ENCODE assay signal across 10 cellular contexts in genomic region chr11:76419896-76420295, GRCh38. TPM values are rescaled to one million over a fixed set of nuclear protein-coding genes. Genes with fewer than 3 reads are reported as not detected.
DNase-seq lines count a peak whose midpoint lies in the region; ATAC-seq and TF ChIP-seq lines count a peak whose summit lies in the region.
"Had no signal": no experiment of that assay in that cellular context is flagged by ENCODE, and none has a peak within 500 bp of the region (broad histone marks: within the 10 kb centered on the region; RNA-seq: fewer than 3 reads in every experiment).

No MANE protein-coding gene starts in this region.

- H3K4me1 ChIP-seq in gastroesophageal sphincter, result no peaks in the 10 kb centered on the region
- H3K4me1 ChIP-seq: BLaER1, SJSA1 had no signal

- no peak overlapping the region for H3K27ac Mint-ChIP-seq in activated CD4-positive, alpha-beta memory T cell treated with anti-CD3 and anti-CD28 coated beads for 36 hours
- no peak overlapping the region for H3K27ac Mint-ChIP-seq in naive B cell

- no peaks in the 10 kb centered on the region for H3K36me3 Mint-ChIP-seq in activated CD4-positive, alpha-beta memory T cell treated with anti-CD3 and anti-CD28 coated beads for 36 hours
- H3K36me3 Mint-ChIP-seq in naive B cell, result no peaks in the 10 kb centered on the region

- peaks cover 11% of the 10 kb centered on the region for H3K4me1 Mint-ChIP-seq in activated CD4-positive, alpha-beta memory T cell treated with anti-CD3 and anti-CD28 coated beads for 36 hours (ENCODE audit: low read depth)
- H3K4me1 Mint-ChIP-seq in naive B cell, result peaks cover 5 to 8% (median 6%) of the 10 kb centered on the region in 3 donors

- WGBS in gastroesophageal sphincter (ENCODE audit: low coverage in 1 of 2), 2 donors, result 47 to 49% methylated on average over 2 to 3 of the region's 3 CpGs

- POLR2A ChIA-PET in activated CD4-positive, alpha-beta memory T cell treated with anti-CD3 and anti-CD28 coated beads for 36 hours (lab: Charles Lee), result no interaction called here

- no peaks in the 10 kb centered on the region for H3K36me3 ChIP-seq in gastroesophageal sphincter
- H3K36me3 ChIP-seq: BLaER1, SJSA1 had no signal

- no peak overlapping the region for H3K27ac ChIP-seq in gastroesophageal sphincter
- H3K27ac ChIP-seq: BLaER1, SJSA1 had no signal

- DNase-seq in NCI-H1694 (lab: John Stamatoyannopoulos, UW), result peak; percentile 17
- no peak for DNase-seq in NCI-H1694 treated with DMSO at 0.1 percent for 48 hours (lab: John Stamatoyannopoulos, UW)
- peak; percentile 32 for DNase-seq in HuH-7 (ENCODE audit: low spot score)
- peak; percentile 30 for DNase-seq in activated CD4-positive, alpha-beta memory T cell treated with anti-CD3 and anti-CD28 coated beads for 36 hours
- peak; percentile 6 for DNase-seq in naive B cell

- CTCF ChIA-PET in activated CD4-positive, alpha-beta memory T cell treated with anti-CD3 and anti-CD28 coated beads for 36 hours (lab: Charles Lee), result interaction anchor here (0.8 to 2.2 kb wide), 7 partner anchors 9 to 212 kb away, joined by 3 to 10 read pairs (median 5); no protein-coding TSS in a partner anchor

- TF ChIP-seq POLR2A in gastroesophageal sphincter (IDR thresholded peaks at IDR 0.05), result no peak

- no peaks in the 10 kb centered on the region for H3K9me3 ChIP-seq in gastroesophageal sphincter
- H3K9me3 ChIP-seq: BLaER1, SJSA1 had no signal

- no peak for TF ChIP-seq CTCF in gastroesophageal sphincter (IDR thresholded peaks at IDR 0.05)

- H3K27me3 ChIP-seq in gastroesophageal sphincter, result peaks cover 5% of the 10 kb centered on the region
- H3K27me3 ChIP-seq: BLaER1, SJSA1 had no signal

- H3K4me3 ChIP-seq in gastroesophageal sphincter, result no peak overlapping the region
- H3K4me3 ChIP-seq: BLaER1, SJSA1 had no signal

- H3K4me3 Mint-ChIP-seq in activated CD4-positive, alpha-beta memory T cell treated with anti-CD3 and anti-CD28 coated beads for 36 hours, result no peak overlapping the region
- H3K4me3 Mint-ChIP-seq in naive B cell, result no peak overlapping the region

- H3K27me3 Mint-ChIP-seq in activated CD4-positive, alpha-beta memory T cell treated with anti-CD3 and anti-CD28 coated beads for 36 hours, result peaks cover 11% of the 10 kb centered on the region
- peaks cover 15 to 22% (median 20%) of the 10 kb centered on the region in 3 donors for H3K27me3 Mint-ChIP-seq in naive B cell

- intact Hi-C loops in activated CD4-positive, alpha-beta memory T cell treated with anti-CD3 and anti-CD28 coated beads for 36 hours (cut with micrococcal nuclease), result loop anchor here (10.0 kb wide), 1 partner anchor 215 kb away; the partner anchor contains the start of gene WNT11

- TF ChIP-seq EP300 in gastroesophageal sphincter (IDR thresholded peaks at IDR 0.05), result no peak

- ATAC-seq in naive B cell (ENCODE audit: low read depth in 2 of 2) (peak; percentile 49 to 50), HG03139 (IDR thresholded peaks at IDR 0.05; ENCODE audit: unreplicated experiment) (no peak), gastroesophageal sphincter (no peak), GM18909 (IDR thresholded peaks at IDR 0.05; ENCODE audit: poor library complexity, unreplicated experiment) (no peak)

- H3K9me3 Mint-ChIP-seq in activated CD4-positive, alpha-beta memory T cell treated with anti-CD3 and anti-CD28 coated beads for 36 hours, result no peaks in the 10 kb centered on the region
- no peaks in the 10 kb centered on the region for H3K9me3 Mint-ChIP-seq in naive B cell

RNA-seq across cellular contexts. Expression of gene EMSY, which starts 24.9 kb away (rescaled TPM):
- total RNA-seq in activated CD4-positive, alpha-beta memory T cell treated with anti-CD3 and anti-CD28 coated beads for 36 hours, result 10 to 100 TPM; 23.5 to 25.4 TPM
- 10 to 100 TPM; 15.0 to 26.8 (median 22.2) TPM for polyA plus RNA-seq in naive B cell (ENCODE audit: low read depth in 6 of 6)
- total RNA-seq in gastroesophageal sphincter, result 10 to 100 TPM; 29.0 to 39.8 (median 37.5) TPM

RNA-seq across cellular contexts. Expression of gene GVQW3, which starts 38.8 kb away (rescaled TPM):
- total RNA-seq in activated CD4-positive, alpha-beta memory T cell treated with anti-CD3 and anti-CD28 coated beads for 36 hours, result 1 to 10 TPM; 2.3 to 3.3 TPM
- polyA plus RNA-seq in naive B cell (ENCODE audit: low read depth in 6 of 6), result 1 to 10 TPM in 2 of 6 donors, under 1 TPM in 4; 0.10 to 3.5 (median 0.86) TPM
- under 1 TPM; 0.16 to 0.89 (median 0.81) TPM for total RNA-seq in gastroesophageal sphincter

RNA-seq across cellular contexts. Expression of gene THAP12, which starts 39.0 kb away (rescaled TPM):
- 10 to 100 TPM; 46.2 to 49.2 TPM for total RNA-seq in activated CD4-positive, alpha-beta memory T cell treated with anti-CD3 and anti-CD28 coated beads for 36 hours
- polyA plus RNA-seq in naive B cell (ENCODE audit: low read depth in 6 of 6), result 100 to 1,000 TPM in 1 of 6 donors, 10 to 100 TPM in 5; 55.7 to 112 (median 62.1) TPM
- 10 to 100 TPM; 20.7 to 38.6 (median 32.6) TPM for total RNA-seq in gastroesophageal sphincter

Comparison
In these comparisons a context has a peak if more than half of its experiments do, and no peak if none do; other contexts are left out.
1. ATAC-seq: peak in naive B cell (2 of 2); none in HG03139 (single experiment), gastroesophageal sphincter (single experiment) and GM18909 (single experiment).